ENCODE assay signal across 11 cellular contexts in the genomic region with DNA sequence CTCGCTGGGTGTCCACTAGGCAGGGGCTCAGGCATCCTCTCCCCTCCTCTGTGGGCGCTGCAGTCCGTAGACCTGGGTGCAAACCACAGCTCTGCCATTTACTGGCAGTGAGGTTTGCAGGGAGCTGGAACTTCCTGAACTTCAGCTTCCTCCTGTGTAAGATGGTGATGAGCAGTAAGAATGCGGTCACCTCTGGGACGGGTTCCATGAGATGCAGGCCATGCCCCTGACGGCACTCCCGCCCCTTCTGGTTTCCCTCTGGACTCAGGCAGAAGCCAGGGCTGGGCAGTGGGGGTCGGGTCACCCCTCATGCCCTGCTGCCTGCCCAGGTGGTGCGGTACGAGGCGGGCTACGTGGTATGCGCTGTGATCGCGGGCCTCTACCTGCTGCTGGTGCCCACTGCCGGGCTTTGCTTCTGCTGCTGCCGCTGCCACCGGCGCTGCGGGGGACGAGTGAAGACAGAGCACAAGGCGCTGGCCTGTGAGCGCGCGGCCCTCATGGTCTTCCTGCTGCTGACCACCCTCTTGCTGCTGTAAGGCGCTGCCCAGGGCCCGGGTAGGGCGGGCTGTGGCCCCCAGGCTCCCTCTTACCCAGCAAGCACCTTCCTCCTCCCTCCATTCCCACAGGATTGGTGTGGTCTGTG. TPM values are rescaled to one million over a fixed set of nuclear protein-coding genes. Genes with fewer than 3 reads are reported as not detected.
DNase-seq lines count a peak whose midpoint lies in the region; ATAC-seq and TF ChIP-seq lines count a peak whose summit lies in the region.
"Had no signal": no experiment of that assay in that cellular context is flagged by ENCODE, and none has a peak within 500 bp of the region (broad histone marks: within the 10 kb centered on the region; RNA-seq: fewer than 3 reads in every experiment).

No MANE protein-coding gene starts in this region.

- H3K27ac ChIP-seq in neuronal stem cell (replicated peaks; ENCODE audit: low read length) (no peak overlapping the region), vagina (peak overlapping the region; percentile 77)

- H2AK5ac ChIP-seq in neuronal stem cell (ENCODE audit: low read depth, low read length) = no peak overlapping the region

- no peaks in the 10 kb centered on the region for H3K4me1 Mint-ChIP-seq in natural killer cell treated with Interleukin-12 subunit alpha and Interleukin-12 subunit beta and Interleukin-15 and Interleukin-18, amount 100 ng/mL, for 72 hours (ENCODE audit: low read depth in 2 of 2)
- H3K4me1 Mint-ChIP-seq in natural killer cell = no peaks in the 10 kb centered on the region

- no peak overlapping the region for H3K4me2 ChIP-seq in neuronal stem cell (ENCODE audit: insufficient read depth, low read length, poor library complexity, severe bottlenecking)

- H3K9ac ChIP-seq in neuronal stem cell (ENCODE audit: low read depth, low read length, poor library complexity) = peak overlapping the region; percentile 54

- peak overlapping the region; percentile 69 for H3K18ac ChIP-seq in neuronal stem cell (ENCODE audit: low read length)

- H3K36me3 Mint-ChIP-seq in natural killer cell treated with Interleukin-12 subunit alpha and Interleukin-12 subunit beta and Interleukin-15 and Interleukin-18, amount 100 ng/mL, for 72 hours = no peaks in the 10 kb centered on the region
- H3K36me3 Mint-ChIP-seq in natural killer cell = no peaks in the 10 kb centered on the region

- no peaks in the 10 kb centered on the region for H3K9me3 Mint-ChIP-seq in natural killer cell treated with Interleukin-12 subunit alpha and Interleukin-12 subunit beta and Interleukin-15 and Interleukin-18, amount 100 ng/mL, for 72 hours
- no peaks in the 10 kb centered on the region for H3K9me3 Mint-ChIP-seq in natural killer cell

- H3K4me3 Mint-ChIP-seq in natural killer cell treated with Interleukin-12 subunit alpha and Interleukin-12 subunit beta and Interleukin-15 and Interleukin-18, amount 100 ng/mL, for 72 hours = no peak overlapping the region
- H3K4me3 Mint-ChIP-seq in natural killer cell = no peak overlapping the region

- TF ChIP-seq CTCF in natural killer cell (IDR thresholded peaks at IDR 0.05) = no peak
- TF ChIP-seq CTCF in epithelial cell of esophagus (IDR thresholded peaks at IDR 0.05; ENCODE audit: insufficient read depth, low read depth, low read length, missing control alignments) = no peak
- TF ChIP-seq CTCF in vagina (IDR thresholded peaks at IDR 0.05) = no peak

- H4K8ac ChIP-seq in neuronal stem cell (ENCODE audit: low read depth, low read length) = peak overlapping the region; percentile 8

- no peaks in the 10 kb centered on the region for H3K79me1 ChIP-seq in neuronal stem cell (ENCODE audit: low read depth, low read length)

- H3K27me3 ChIP-seq in neuronal stem cell (ENCODE audit: control insufficient read depth in 3 of 3, insufficient read depth in 3 of 3, low read depth in 1 of 3, low read length in 3 of 3) (no peaks in the 10 kb centered on the region), vagina (no peaks in the 10 kb centered on the region)

- no peak for ATAC-seq in natural killer cell treated with Interleukin-12 subunit alpha and Interleukin-12 subunit beta and Interleukin-15 and Interleukin-18, amount 100 ng/mL, for 72 hours
- ATAC-seq in natural killer cell (no peak), HG03108 (IDR thresholded peaks at IDR 0.05; ENCODE audit: unreplicated experiment) (no peak)

- H3K4me1 ChIP-seq in neuronal stem cell (ENCODE audit: control insufficient read depth in 2 of 2, insufficient read depth in 1 of 2, low read depth in 1 of 2, low read length in 2 of 2) (no peaks in the 10 kb centered on the region), vagina (peaks cover 15% of the 10 kb centered on the region)

- peak overlapping the region; percentile 37 for H3K23ac ChIP-seq in neuronal stem cell (ENCODE audit: low read depth, low read length, poor library complexity)

- intact Hi-C loops in natural killer cell (cut with micrococcal nuclease) (no loop called here), vagina (cut with DNase I) (no loop called here)

- H3K36me3 ChIP-seq in neuronal stem cell (replicated peaks in 1 of 2; ENCODE audit: control insufficient read depth in 2 of 2, insufficient read depth in 2 of 2, low read length in 2 of 2) = no peaks in the 10 kb centered on the region
- H3K36me3 ChIP-seq in vagina = no peaks in the 10 kb centered on the region

- peak overlapping the region; percentile 59 for H3K4me3 ChIP-seq in epithelial cell of esophagus (ENCODE audit: low read length)
- no peak overlapping the region for H3K4me3 ChIP-seq in neuronal stem cell (ENCODE audit: low read length in 2 of 2)
- H3K4me3 ChIP-seq in vagina = peak overlapping the region in 1 of 2 donors; percentile 41

- no peak overlapping the region for H3K4ac ChIP-seq in neuronal stem cell (ENCODE audit: low read length)

- H2BK15ac ChIP-seq in neuronal stem cell (ENCODE audit: low read length) = peak overlapping the region; percentile 39

- H2BK5ac ChIP-seq in neuronal stem cell (ENCODE audit: low read length) = peak overlapping the region; percentile 59

- TF ChIP-seq POLR2A in vagina (IDR thresholded peaks at IDR 0.05) = no peak

- no CpG with 5 or more reads among the region's 28 CpGs for WGBS in neuronal stem cell (ENCODE audit: extremely low coverage in 2 of 2, insufficient read length in 2 of 2, insufficient replicate concordance in 1 of 2), 2 donors

- H2AFZ ChIP-seq in neuronal stem cell (ENCODE audit: low read length) = no peak overlapping the region

- H4K91ac ChIP-seq in neuronal stem cell (ENCODE audit: low read depth, low read length, poor library complexity) = no peak overlapping the region

- H3K9me3 ChIP-seq in neuronal stem cell (replicated peaks in 1 of 2; ENCODE audit: control insufficient read depth in 2 of 2, insufficient read depth in 1 of 2, low read depth in 1 of 2, low read length in 2 of 2) = no peaks in the 10 kb centered on the region
- no peaks in the 10 kb centered on the region for H3K9me3 ChIP-seq in vagina

- H3K27me3 Mint-ChIP-seq in natural killer cell treated with Interleukin-12 subunit alpha and Interleukin-12 subunit beta and Interleukin-15 and Interleukin-18, amount 100 ng/mL, for 72 hours = no peaks in the 10 kb centered on the region
- no peaks in the 10 kb centered on the region for H3K27me3 Mint-ChIP-seq in natural killer cell (ENCODE audit: low read depth in 2 of 2)

- no peak overlapping the region for H3K27ac Mint-ChIP-seq in natural killer cell treated with Interleukin-12 subunit alpha and Interleukin-12 subunit beta and Interleukin-15 and Interleukin-18, amount 100 ng/mL, for 72 hours
- no peak overlapping the region for H3K27ac Mint-ChIP-seq in natural killer cell

- no peak overlapping the region for H2BK120ac ChIP-seq in neuronal stem cell (ENCODE audit: low read depth, low read length)

- peak; percentile 59 for DNase-seq in natural killer cell treated with Interleukin-12 subunit alpha and Interleukin-12 subunit beta and Interleukin-15 and Interleukin-18, amount 100 ng/mL, for 72 hours (ENCODE audit: low spot score)
- DNase-seq in natural killer cell (no peak), epithelial cell of esophagus (ENCODE audit: low read depth) (no peak), neuronal stem cell (ENCODE audit: low spot score) (no peak), vagina (ENCODE audit: extremely low spot score in 2 of 2) (no peak), NCI-H82 treated with DMSO at 0.1 percent for 48 hours (lab: John Stamatoyannopoulos, UW; ENCODE audit: unreplicated experiment) (no peak), NCI-H446 treated with DMSO at 0.1 percent for 48 hours (lab: John Stamatoyannopoulos, UW) (no peak)
- DNase-seq: activated naive CD4-positive, alpha-beta T cell treated with anti-CD3 and anti-CD28 coated beads, Interleukin-2, amount 50 U/mL, for 16 hours; erythroblast had no signal

- H2BK12ac ChIP-seq in neuronal stem cell (ENCODE audit: low read length) = no peak overlapping the region

- peak overlapping the region; percentile 74 for H3K14ac ChIP-seq in neuronal stem cell (ENCODE audit: low read length)

RNA-seq across cellular contexts. Expression of a gene that starts 1.5 kb away (rescaled TPM):
- 1 to 10 TPM in 1 of 2 donors, under 1 TPM in 1; 0.95 to 1.1 TPM for total RNA-seq in natural killer cell treated with Interleukin-12 subunit alpha and Interleukin-12 subunit beta and Interleukin-15 and Interleukin-18, amount 100 ng/mL, for 72 hours
- 1 to 10 TPM in 1 of 3 donors, under 1 TPM in 2; 0.64 to 1.1 (median 0.70) TPM for total RNA-seq in natural killer cell
- polyA plus RNA-seq in neuronal stem cell (2013, experiment 1 of 2) = 1.5 TPM
- polyA plus RNA-seq in neuronal stem cell (2013, experiment 2 of 2) = 0.83 TPM
- 70.5 TPM for total RNA-seq in vagina
- total RNA-seq: HT1080 had no signal

RNA-seq across cellular contexts. Expression of a gene that starts 21.4 kb away (rescaled TPM):
- not detected for total RNA-seq in natural killer cell treated with Interleukin-12 subunit alpha and Interleukin-12 subunit beta and Interleukin-15 and Interleukin-18, amount 100 ng/mL, for 72 hours
- total RNA-seq in natural killer cell (1 to 10 TPM in 1 of 3 donors, under 1 TPM in 1, not detected in 1; 0.52 to 1.4 TPM), vagina (27.5 TPM)
- 2.7 TPM for polyA plus RNA-seq in neuronal stem cell (2013, experiment 1 of 2)
- polyA plus RNA-seq in neuronal stem cell (2013, experiment 2 of 2) = 2.7 TPM

Comparison
In these comparisons a context has a peak if more than half of its experiments do, and no peak if none do; other contexts are left out.
1. RNA of a gene that starts 1.5 kb away (total RNA-seq): 70.5 TPM in vagina (single experiment); 0.95 to 1.1 TPM in natural killer cell treated with Interleukin-12 subunit alpha and Interleukin-12 subunit beta and Interleukin-15 and Interleukin-18, amount 100 ng/mL, for 72 hours and 0.64 to 1.1 TPM in natural killer cell; every median in the first group is over 10 times any median in the second.
2. RNA of a gene that starts 21.4 kb away (total RNA-seq): 27.5 TPM in vagina (single experiment); not detected in natural killer cell treated with Interleukin-12 subunit alpha and Interleukin-12 subunit beta and Interleukin-15 and Interleukin-18, amount 100 ng/mL, for 72 hours and 0.52 to 1.4 TPM in natural killer cell; every median in the first group is over 10 times any median in the second.